8 cellular contexts compared by ENCODE assay signal in the genomic region with DNA sequence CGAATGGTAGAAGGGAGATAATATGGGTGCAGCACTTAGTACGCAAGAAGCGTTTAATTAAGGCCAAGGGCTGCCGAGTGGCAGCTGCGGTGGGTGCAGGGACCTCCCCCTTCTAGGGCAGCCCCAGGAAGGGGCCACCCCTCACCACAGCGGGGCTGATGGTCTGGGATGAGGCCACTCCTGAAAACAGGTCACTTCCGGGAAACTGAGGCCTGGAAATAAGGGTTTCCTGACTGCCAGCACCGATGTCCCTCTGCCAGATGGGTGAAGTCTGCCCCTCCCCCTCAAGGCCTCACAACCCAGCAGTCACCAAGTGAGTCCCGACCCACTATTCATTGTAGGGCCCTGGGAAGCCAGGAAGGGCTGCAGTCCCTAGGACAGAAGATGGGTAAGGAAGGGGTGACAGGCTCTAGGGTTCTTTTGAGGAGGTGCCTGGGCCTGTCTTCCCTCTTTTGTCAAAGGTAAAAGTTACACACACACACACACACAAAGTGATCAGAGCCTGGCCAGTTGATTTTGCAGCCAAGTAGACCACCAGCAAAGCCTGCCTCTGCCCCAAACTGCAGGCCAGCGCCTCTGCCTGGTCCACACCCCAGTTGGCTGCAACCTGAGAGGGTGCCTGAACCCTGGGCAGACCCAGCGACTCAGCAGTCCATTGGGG. TPM values are rescaled to one million over a fixed set of nuclear protein-coding genes. Genes with fewer than 3 reads are reported as not detected.
DNase-seq lines count a peak whose midpoint lies in the region; ATAC-seq and TF ChIP-seq lines count a peak whose summit lies in the region.

No MANE protein-coding gene starts in this region.

- peak overlapping the region; percentile 5 for H3K14ac ChIP-seq in neuronal stem cell (ENCODE audit: low read length)

- TF ChIP-seq CTCF in CD4-positive, alpha-beta T cell (IDR thresholded peaks at IDR 0.05), result no peak
- no peak for TF ChIP-seq CTCF in RWPE2 (IDR thresholded peaks at IDR 0.05; ENCODE audit: poor library complexity, severe bottlenecking)
- no peak for TF ChIP-seq CTCF in endothelial cell (IDR thresholded peaks at IDR 0.05; ENCODE audit: unreplicated experiment)
- no peak for TF ChIP-seq CTCF in GM10248 (IDR thresholded peaks at IDR 0.05; ENCODE audit: control extremely low read depth, extremely low read depth, low read depth, missing control alignments)

- H3K4me3 Mint-ChIP-seq in CD4-positive, alpha-beta T cell, result peak overlapping the region; percentile 85
- H3K4me3 Mint-ChIP-seq in endothelial cell (ENCODE audit: unreplicated experiment), result peak overlapping the region; percentile 79

- peak in 2 of 10 experiments; percentile 31 to 45 for DNase-seq in CD4-positive, alpha-beta T cell
- DNase-seq in RWPE2 (ENCODE audit: low spot score) (no peak), endothelial cell (ENCODE audit: low spot score) (no peak), neuronal stem cell (ENCODE audit: low spot score) (no peak), NCI-H526 (lab: John Stamatoyannopoulos, UW) (no peak), GM10248 (ENCODE audit: extremely low spot score) (no peak), GDM1 (lab: John Stamatoyannopoulos, UW) (no peak)

- CTCF ChIA-PET in CD4-positive, alpha-beta T cell (lab: Charles Lee), result interaction anchor here (0.8 to 2.1 kb wide), 3 partner anchors 12 to 36 kb away, joined by 3 to 6 read pairs (median 3); no protein-coding TSS in a partner anchor
- CTCF ChIA-PET in GM10248 (lab: Yijun Ruan, JAX), result no interaction called here

- H3K27ac ChIP-seq in CD4-positive, alpha-beta T cell (ENCODE audit: low read depth, low read length), result peak overlapping the region; percentile 88
- peak overlapping the region; percentile 94 for H3K27ac ChIP-seq in RWPE2 (ENCODE audit: poor library complexity, severe bottlenecking)
- H3K27ac ChIP-seq in neuronal stem cell (replicated peaks; ENCODE audit: low read length), result peak overlapping the region; percentile 68

- no CpG with 5 or more reads among the region's 11 CpGs for WGBS in neuronal stem cell (ENCODE audit: extremely low coverage in 2 of 2, insufficient read length in 2 of 2, insufficient replicate concordance in 1 of 2), 2 donors

- peak overlapping the region; percentile 76 for H2BK15ac ChIP-seq in neuronal stem cell (ENCODE audit: low read length)

- peak overlapping the region; percentile 60 for H4K91ac ChIP-seq in neuronal stem cell (ENCODE audit: low read depth, low read length, poor library complexity)

- H2BK12ac ChIP-seq in neuronal stem cell (ENCODE audit: low read length), result peak overlapping the region; percentile 86

- H3K4me3 ChIP-seq in RWPE2 (ENCODE audit: severe bottlenecking), result no peak overlapping the region
- peak overlapping the region in 1 of 2 donors; percentile 26 for H3K4me3 ChIP-seq in neuronal stem cell (ENCODE audit: low read length in 2 of 2)

- intact Hi-C loops in CD4-positive, alpha-beta T cell (cut with DNase I, micrococcal nuclease), result loop anchor here (1.0 to 5.0 kb wide), 2 partner anchors 10 to 153 kb away; no protein-coding TSS in a partner anchor

- H3K36me3 ChIP-seq in RWPE2 (ENCODE audit: low read depth) (peaks cover 51% of the 10 kb centered on the region), neuronal stem cell (replicated peaks in 1 of 2; ENCODE audit: control insufficient read depth in 2 of 2, insufficient read depth in 2 of 2, low read length in 2 of 2) (peaks cover 11 to 16% of the 10 kb centered on the region in 2 donors)

- peak overlapping the region; percentile 11 for H3K23ac ChIP-seq in neuronal stem cell (ENCODE audit: low read depth, low read length, poor library complexity)

- H2BK120ac ChIP-seq in neuronal stem cell (ENCODE audit: low read depth, low read length), result peak overlapping the region; percentile 75

- peak overlapping the region; percentile 95 for H3K18ac ChIP-seq in neuronal stem cell (ENCODE audit: low read length)

- H3K9me3 ChIP-seq in CD4-positive, alpha-beta T cell (ENCODE audit: control insufficient read depth, low read length), result no peaks in the 10 kb centered on the region
- no peaks in the 10 kb centered on the region for H3K9me3 ChIP-seq in RWPE2 (ENCODE audit: severe bottlenecking)
- H3K9me3 ChIP-seq in neuronal stem cell (replicated peaks in 1 of 2; ENCODE audit: control insufficient read depth in 2 of 2, insufficient read depth in 1 of 2, low read depth in 1 of 2, low read length in 2 of 2), result no peaks in the 10 kb centered on the region

- no peaks in the 10 kb centered on the region for H3K27me3 Mint-ChIP-seq in CD4-positive, alpha-beta T cell
- peaks cover 17% of the 10 kb centered on the region for H3K27me3 Mint-ChIP-seq in endothelial cell (ENCODE audit: unreplicated experiment)

- peak overlapping the region; percentile 98 for H3K27ac Mint-ChIP-seq in CD4-positive, alpha-beta T cell
- H3K27ac Mint-ChIP-seq in endothelial cell (ENCODE audit: unreplicated experiment), result peak overlapping the region; percentile 90

- H3K4me1 Mint-ChIP-seq in CD4-positive, alpha-beta T cell (ENCODE audit: low read depth), result peaks cover 85% of the 10 kb centered on the region
- peaks cover 56% of the 10 kb centered on the region for H3K4me1 Mint-ChIP-seq in endothelial cell (ENCODE audit: unreplicated experiment)

- peak overlapping the region; percentile 45 for H3K4me2 ChIP-seq in neuronal stem cell (ENCODE audit: insufficient read depth, low read length, poor library complexity, severe bottlenecking)

- H3K27me3 ChIP-seq in CD4-positive, alpha-beta T cell (ENCODE audit: control insufficient read depth, insufficient read depth, low read length), result no peaks in the 10 kb centered on the region
- H3K27me3 ChIP-seq in RWPE2 (ENCODE audit: insufficient read depth, poor library complexity, severe bottlenecking), result no peaks in the 10 kb centered on the region
- H3K27me3 ChIP-seq in neuronal stem cell (ENCODE audit: control insufficient read depth in 3 of 3, insufficient read depth in 3 of 3, low read depth in 1 of 3, low read length in 3 of 3), result no peaks in the 10 kb centered on the region

- no peaks in the 10 kb centered on the region for H3K9me3 Mint-ChIP-seq in CD4-positive, alpha-beta T cell
- H3K9me3 Mint-ChIP-seq in endothelial cell (ENCODE audit: unreplicated experiment), result no peaks in the 10 kb centered on the region

- peak; percentile 50 for ATAC-seq in CD4-positive, alpha-beta T cell (ENCODE audit: poor library complexity)
- ATAC-seq in GM21737 (IDR thresholded peaks at IDR 0.05; ENCODE audit: unreplicated experiment) (peak; percentile 6), RWPE2 (ENCODE audit: low read depth) (no peak)

- peaks cover 34% of the 10 kb centered on the region for H3K79me1 ChIP-seq in neuronal stem cell (ENCODE audit: low read depth, low read length)

- POLR2A ChIA-PET in CD4-positive, alpha-beta T cell (lab: Charles Lee), result interaction anchor here (1.2 to 3.2 kb wide), 2 partner anchors 12 kb away, joined by 3 to 10 read pairs; no protein-coding TSS in a partner anchor
- POLR2A ChIA-PET in GM10248 (lab: Yijun Ruan, JAX), result no interaction called here

- peak overlapping the region; percentile 58 for H2AFZ ChIP-seq in neuronal stem cell (ENCODE audit: low read length)

- H3K4me1 ChIP-seq in RWPE2 (ENCODE audit: insufficient read depth, poor library complexity, severe bottlenecking) (peaks cover 62% of the 10 kb centered on the region), neuronal stem cell (ENCODE audit: control insufficient read depth in 2 of 2, insufficient read depth in 1 of 2, low read depth in 1 of 2, low read length in 2 of 2) (peaks cover 35 to 56% of the 10 kb centered on the region in 2 donors)

- H3K4ac ChIP-seq in neuronal stem cell (ENCODE audit: low read length), result peak overlapping the region; percentile 54

- peaks cover 13% of the 10 kb centered on the region for H3K36me3 Mint-ChIP-seq in CD4-positive, alpha-beta T cell (ENCODE audit: low read depth)
- peaks cover 9% of the 10 kb centered on the region for H3K36me3 Mint-ChIP-seq in endothelial cell (ENCODE audit: low read depth, unreplicated experiment)

- H4K8ac ChIP-seq in neuronal stem cell (ENCODE audit: low read depth, low read length), result no peak overlapping the region

- peak overlapping the region; percentile 44 for H3K9ac ChIP-seq in neuronal stem cell (ENCODE audit: low read depth, low read length, poor library complexity)

- H2AK5ac ChIP-seq in neuronal stem cell (ENCODE audit: low read depth, low read length), result peak overlapping the region; percentile 87

- H2BK5ac ChIP-seq in neuronal stem cell (ENCODE audit: low read length), result peak overlapping the region; percentile 57

RNA-seq across cellular contexts. Expression of a gene that starts 12.5 kb away (rescaled TPM):
- 100 to 1,000 TPM; 249 to 264 TPM for total RNA-seq in CD4-positive, alpha-beta T cell
- total RNA-seq in endothelial cell (ENCODE audit: unreplicated experiment), result 146 TPM
- polyA plus RNA-seq in neuronal stem cell (2013, experiment 1 of 2), result 57.8 TPM
- 61.7 TPM for polyA plus RNA-seq in neuronal stem cell (2013, experiment 2 of 2)
